ENCODE assay signal across 1 cellular context in the genomic region with DNA sequence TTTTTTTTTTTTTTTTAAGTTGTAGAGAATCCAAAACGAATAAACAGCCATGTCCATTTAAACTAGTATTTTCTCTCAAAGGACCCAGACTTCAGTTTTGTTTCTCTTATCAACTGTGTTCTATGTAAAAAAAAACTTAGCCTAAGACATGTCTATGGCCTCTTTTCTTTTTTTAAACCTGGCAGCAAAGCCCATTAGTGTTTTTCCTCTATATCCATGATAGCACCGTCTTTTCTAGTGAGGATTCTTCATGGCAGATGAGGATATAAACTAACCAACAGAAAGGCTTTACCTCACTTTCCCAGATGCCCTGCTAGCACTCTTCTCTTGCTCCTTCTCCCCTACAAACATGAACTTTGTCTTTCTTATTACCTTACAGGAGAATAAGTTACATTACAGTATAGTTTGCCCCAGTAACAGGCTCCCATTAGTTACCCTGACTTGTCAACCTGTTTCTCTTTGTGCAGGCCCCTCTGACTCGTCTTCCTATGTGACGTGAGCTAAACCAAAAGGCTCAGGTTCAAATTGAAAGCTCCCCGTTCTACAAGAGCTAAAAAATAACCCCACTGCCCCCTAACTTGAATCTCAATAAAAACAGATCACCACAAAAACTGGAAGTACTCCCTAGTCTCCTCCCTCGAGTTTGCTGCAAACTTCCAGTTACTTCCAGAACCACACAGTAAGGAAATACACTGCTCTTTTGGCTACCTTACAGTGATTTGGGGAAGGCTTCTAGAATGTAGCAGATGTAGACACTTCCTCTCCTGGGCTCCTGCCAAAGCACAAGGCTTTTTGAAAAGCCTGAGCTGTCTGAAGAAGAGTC.
TF ChIP-seq lines count a peak whose summit lies in the region.

No MANE protein-coding gene starts in this region.

TF ChIP-seq in IMR-90, 13 proteins besides CTCF, POLR2A, EP300 and RAD21 (continued from another document):
- TF ChIP-seq ELK1 (IDR thresholded peaks at IDR 0.05; ENCODE audit: borderline replicate concordance, low read depth, low read length) (no peak), BHLHE40 (IDR thresholded peaks at IDR 0.05; ENCODE audit: low read depth, low read length) (no peak), MAFK (IDR thresholded peaks at IDR 0.05; ENCODE audit: low read depth, low read length) (no peak), RCOR1 (IDR thresholded peaks at IDR 0.05; ENCODE audit: insufficient replicate concordance, low read length) (no peak), MAZ (IDR thresholded peaks at IDR 0.05; ENCODE audit: borderline replicate concordance, low read depth, low read length) (no peak), FOS (IDR thresholded peaks at IDR 0.05; ENCODE audit: low read depth, low read length) (no peak), USF2 (IDR thresholded peaks at IDR 0.05; ENCODE audit: low read depth, low read length) (no peak), CEBPB (IDR thresholded peaks at IDR 0.05; ENCODE audit: low read depth, low read length) (no peak), NFE2L2 (IDR thresholded peaks at IDR 0.05; ENCODE audit: low read depth, low read length) (no peak), RFX5 (IDR thresholded peaks at IDR 0.05; ENCODE audit: low read depth, low read length) (no peak)
TF ChIP-seq in IMR-90: peak in this region for 0.
